ENCODE assay signal across 8 cellular contexts in the genomic region with DNA sequence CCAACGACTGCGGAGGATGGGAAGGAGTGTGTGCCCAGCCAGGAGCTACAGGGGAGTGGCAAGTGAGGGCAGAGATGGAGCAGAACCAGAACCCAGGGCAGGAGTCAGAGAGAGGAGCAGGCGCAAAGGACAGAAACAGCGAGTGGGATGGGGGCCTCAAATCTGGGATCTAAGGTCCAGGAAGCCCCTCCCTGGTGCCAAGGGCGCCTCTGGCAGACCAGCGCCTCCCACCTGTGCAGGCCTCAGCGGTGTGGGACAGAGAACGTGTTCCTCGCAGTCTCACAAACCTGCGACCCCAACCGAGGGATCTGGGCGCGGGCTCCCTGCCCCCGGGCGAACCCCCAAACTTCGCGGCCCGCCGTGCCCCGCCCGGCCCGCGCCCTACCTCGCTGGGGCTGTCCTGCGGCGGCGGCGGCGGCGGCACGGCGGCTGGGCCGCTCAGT. TPM values are rescaled to one million over a fixed set of nuclear protein-coding genes. Genes with fewer than 3 reads are reported as not detected.
A peak's percentile ranks its signal among the peaks of the same experiment; 100 is the strongest.
DNase-seq lines count a peak whose midpoint lies in the region; ATAC-seq and TF ChIP-seq lines count a peak whose summit lies in the region.

No MANE protein-coding gene starts in this region.

- H3F3A ChIP-seq in GM23248 (ENCODE audit: insufficient read depth), result peaks cover 8% of the 10 kb centered on the region

- H3K27me3 Mint-ChIP-seq in activated T-helper 2 cell treated with anti-CD3 and anti-CD28 coated beads, Interferon-gamma antibody, Interleukin-2, Interleukin-4, amounts not matched to agents 10 μg/mL and 5 μg/mL and 100 μg/mL, durations not matched to agents 14 hours and 24 hours and 36 hours (ENCODE audit: low read depth), result no peaks in the 10 kb centered on the region
- peaks cover 10 to 11% of the 10 kb centered on the region in 2 donors for H3K27me3 Mint-ChIP-seq in stimulated activated naive B cell treated with anti-CD40 and anti-IgM and Interleukin-4, amounts not matched to agents 10 μg/mL and 1 μg/mL and 100 μg/mL, for 72 hours

- peak overlapping the region; percentile 64 for H3K27ac Mint-ChIP-seq in activated T-helper 2 cell treated with anti-CD3 and anti-CD28 coated beads, Interferon-gamma antibody, Interleukin-2, Interleukin-4, amounts not matched to agents 10 μg/mL and 5 μg/mL and 100 μg/mL, durations not matched to agents 14 hours and 24 hours and 36 hours
- H3K27ac Mint-ChIP-seq in stimulated activated naive B cell treated with anti-CD40 and anti-IgM and Interleukin-4, amounts not matched to agents 10 μg/mL and 1 μg/mL and 100 μg/mL, for 72 hours, result peak overlapping the region; percentile 47

- peaks cover 5% of the 10 kb centered on the region for H3K4me1 Mint-ChIP-seq in activated T-helper 2 cell treated with anti-CD3 and anti-CD28 coated beads, Interferon-gamma antibody, Interleukin-2, Interleukin-4, amounts not matched to agents 10 μg/mL and 5 μg/mL and 100 μg/mL, durations not matched to agents 14 hours and 24 hours and 36 hours (ENCODE audit: low read depth)
- peaks cover 24 to 33% of the 10 kb centered on the region in 2 donors for H3K4me1 Mint-ChIP-seq in stimulated activated naive B cell treated with anti-CD40 and anti-IgM and Interleukin-4, amounts not matched to agents 10 μg/mL and 1 μg/mL and 100 μg/mL, for 72 hours

- H3K79me2 ChIP-seq in GM23248 (ENCODE audit: insufficient read depth), result peaks cover 27% of the 10 kb centered on the region

- peak overlapping the region; percentile 81 for H3K4me3 Mint-ChIP-seq in activated T-helper 2 cell treated with anti-CD3 and anti-CD28 coated beads, Interferon-gamma antibody, Interleukin-2, Interleukin-4, amounts not matched to agents 10 μg/mL and 5 μg/mL and 100 μg/mL, durations not matched to agents 14 hours and 24 hours and 36 hours (ENCODE audit: low read depth)
- H3K4me3 Mint-ChIP-seq in stimulated activated naive B cell treated with anti-CD40 and anti-IgM and Interleukin-4, amounts not matched to agents 10 μg/mL and 1 μg/mL and 100 μg/mL, for 72 hours, result peak overlapping the region; percentile 78 to 80

- no peak for TF ChIP-seq CTCF in BE2C (IDR thresholded peaks at IDR 0.05; ENCODE audit: low read depth, low read length)

- ATAC-seq in stimulated activated naive B cell treated with anti-CD40 and anti-IgM and Interleukin-4, amounts not matched to agents 10 μg/mL and 1 μg/mL and 100 μg/mL, for 72 hours (replicated peaks), result peak; percentile 70 to 74

- H3K27me3 ChIP-seq in BE2C, result no peaks in the 10 kb centered on the region
- no peaks in the 10 kb centered on the region for H3K27me3 ChIP-seq in GM23248 (replicated peaks; ENCODE audit: insufficient read depth)
- peaks cover 19% of the 10 kb centered on the region for H3K27me3 ChIP-seq in iPS-18a (ENCODE audit: control insufficient read depth, insufficient read depth, low read length)

- no peaks in the 10 kb centered on the region for H4K20me1 ChIP-seq in GM23248 (ENCODE audit: insufficient read depth)

- in situ Hi-C loops in GM23248 (cut with MboI), result no loop called here

- H3K4me2 ChIP-seq in GM23248 (ENCODE audit: unreplicated experiment), result peak overlapping the region; percentile 95

- no peaks in the 10 kb centered on the region for H3K9me2 ChIP-seq in GM23248 (ENCODE audit: insufficient read depth)

- DNase-seq in BE2C, result no peak
- no peak for DNase-seq in GM23248
- DNase-seq in activated T-helper 2 cell treated with anti-CD3 and anti-CD28 coated beads, Interferon-gamma antibody, Interleukin-2, Interleukin-4, amounts not matched to agents 10 μg/mL and 5 μg/mL and 100 μg/mL, durations not matched to agents 14 hours and 24 hours and 36 hours (ENCODE audit: low spot score), result no peak
- DNase-seq in stimulated activated naive B cell treated with anti-CD40 and anti-IgM and Interleukin-4, amounts not matched to agents 10 μg/mL and 1 μg/mL and 100 μg/mL, for 72 hours, result no peak
- DNase-seq in stimulated activated CD4-positive, alpha-beta T cell treated with anti-CD3 and anti-CD28 coated beads, Interleukin-15, amount 100 ng/mL, for 24 hours, result no peak
- DNase-seq in NCI-H774 (lab: John Stamatoyannopoulos, UW), result no peak
- no peak for DNase-seq in NAMALWA (ENCODE audit: low spot score)

- intact Hi-C loops in activated T-helper 2 cell treated with anti-CD3 and anti-CD28 coated beads, Interferon-gamma antibody, Interleukin-2, Interleukin-4, amounts not matched to agents 10 μg/mL and 5 μg/mL and 100 μg/mL, durations not matched to agents 14 hours and 24 hours and 36 hours (cut with micrococcal nuclease), result no loop called here

- H3K36me3 Mint-ChIP-seq in activated T-helper 2 cell treated with anti-CD3 and anti-CD28 coated beads, Interferon-gamma antibody, Interleukin-2, Interleukin-4, amounts not matched to agents 10 μg/mL and 5 μg/mL and 100 μg/mL, durations not matched to agents 14 hours and 24 hours and 36 hours (ENCODE audit: low read depth), result peaks cover 6% of the 10 kb centered on the region
- H3K36me3 Mint-ChIP-seq in stimulated activated naive B cell treated with anti-CD40 and anti-IgM and Interleukin-4, amounts not matched to agents 10 μg/mL and 1 μg/mL and 100 μg/mL, for 72 hours, result peaks cover 1 to 4% of the 10 kb centered on the region in 2 donors

- H3K4me3 ChIP-seq in BE2C (ENCODE audit: low read depth, low read length) (peak overlapping the region; percentile 77), GM23248 (peak overlapping the region; percentile 87), iPS-18a (ENCODE audit: low read length) (peak overlapping the region; percentile 54)

- no peaks in the 10 kb centered on the region for H3K9me3 Mint-ChIP-seq in activated T-helper 2 cell treated with anti-CD3 and anti-CD28 coated beads, Interferon-gamma antibody, Interleukin-2, Interleukin-4, amounts not matched to agents 10 μg/mL and 5 μg/mL and 100 μg/mL, durations not matched to agents 14 hours and 24 hours and 36 hours
- no peaks in the 10 kb centered on the region for H3K9me3 Mint-ChIP-seq in stimulated activated naive B cell treated with anti-CD40 and anti-IgM and Interleukin-4, amounts not matched to agents 10 μg/mL and 1 μg/mL and 100 μg/mL, for 72 hours

- H3K36me3 ChIP-seq in BE2C (no peaks in the 10 kb centered on the region), GM23248 (ENCODE audit: low read depth) (no peaks in the 10 kb centered on the region), iPS-18a (ENCODE audit: control insufficient read depth, low read depth, low read length) (no peaks in the 10 kb centered on the region)

- 8 to 12% methylated on average over 16 to 33 of the region's 33 CpGs for WGBS in GM23248 (ENCODE audit: low coverage in 1 of 2, low lambda C conversion rate in 2 of 2, missing lambda C conversion rate in 2 of 2), 2 experiments

- H3K9ac ChIP-seq in GM23248 (peak overlapping the region; percentile 84), iPS-18a (ENCODE audit: low read length) (no peak overlapping the region)

- H3K4me1 ChIP-seq in BE2C (peaks cover 2% of the 10 kb centered on the region; the same call in 1 of the 2 replicates), GM23248 (ENCODE audit: insufficient read depth) (0 out of 2 replicates have a peak, but pooled peaks cover 6% of the 10 kb centered on the region), iPS-18a (ENCODE audit: control insufficient read depth, low read depth, low read length) (peaks cover 40% of the 10 kb centered on the region)

- H3K27ac ChIP-seq in GM23248, result no peak overlapping the region
- H3K27ac ChIP-seq in iPS-18a (ENCODE audit: low read length), result no peak overlapping the region

- H2AFZ ChIP-seq in GM23248, result peak overlapping the region; percentile 68

- H3K9me3 ChIP-seq in BE2C (no peaks in the 10 kb centered on the region), GM23248 (ENCODE audit: low read depth) (no peaks in the 10 kb centered on the region), iPS-18a (ENCODE audit: control insufficient read depth, low read depth, low read length) (no peaks in the 10 kb centered on the region)

RNA-seq across cellular contexts. Expression of a gene that starts 0.3 kb away (rescaled TPM):
- 237 TPM for polyA plus RNA-seq in BE2C (2012; ENCODE audit: insufficient read depth, insufficient read length, low read depth)
- 71.2 and 91.2 TPM in 2 replicates for total RNA-seq in GM23248 (2014; rRNA removed; shearing (Covaris generic))
- 40.4 and 45.0 TPM in 2 replicates for polyA plus RNA-seq in GM23248 (2016; fragmentation: Nextera tagmentation; extraction: Ambion mirVana)
- 21.1 and 23.8 TPM in 2 replicates for total RNA-seq in activated T-helper 2 cell treated with anti-CD3 and anti-CD28 coated beads, Interferon-gamma antibody, Interleukin-2, Interleukin-4, amounts not matched to agents 10 μg/mL and 5 μg/mL and 100 μg/mL, durations not matched to agents 14 hours and 24 hours and 36 hours

RNA-seq across cellular contexts. Expression of a gene that starts 6.9 kb away (rescaled TPM):
- 33.3 TPM for polyA plus RNA-seq in BE2C (2012; ENCODE audit: insufficient read depth, insufficient read length, low read depth)
- total RNA-seq in GM23248 (2014; rRNA removed; shearing (Covaris generic)), result 60.3 and 60.4 TPM in 2 replicates
- polyA plus RNA-seq in GM23248 (2016; fragmentation: Nextera tagmentation; extraction: Ambion mirVana), result 64.9 and 70.9 TPM in 2 replicates
- total RNA-seq in activated T-helper 2 cell treated with anti-CD3 and anti-CD28 coated beads, Interferon-gamma antibody, Interleukin-2, Interleukin-4, amounts not matched to agents 10 μg/mL and 5 μg/mL and 100 μg/mL, durations not matched to agents 14 hours and 24 hours and 36 hours, result 49.2 and 51.6 TPM in 2 replicates

RNA-seq across cellular contexts. Expression of a gene that starts 7.9 kb away (rescaled TPM):
- polyA plus RNA-seq in BE2C (2012; ENCODE audit: insufficient read depth, insufficient read length, low read depth), result 49.5 TPM
- 33.1 and 37.9 TPM in 2 replicates for total RNA-seq in GM23248 (2014; rRNA removed; shearing (Covaris generic))
- polyA plus RNA-seq in GM23248 (2016; fragmentation: Nextera tagmentation; extraction: Ambion mirVana), result 33.0 and 35.5 TPM in 2 replicates
- total RNA-seq in activated T-helper 2 cell treated with anti-CD3 and anti-CD28 coated beads, Interferon-gamma antibody, Interleukin-2, Interleukin-4, amounts not matched to agents 10 μg/mL and 5 μg/mL and 100 μg/mL, durations not matched to agents 14 hours and 24 hours and 36 hours, result 13.5 and 15.9 TPM in 2 replicates

RNA-seq across cellular contexts. Expression of a gene that starts 11.8 kb away (rescaled TPM):
- 1.0 TPM for polyA plus RNA-seq in BE2C (2012; ENCODE audit: insufficient read depth, insufficient read length, low read depth)
- not detected in 2 replicates for total RNA-seq in GM23248 (2014; rRNA removed; shearing (Covaris generic))
- polyA plus RNA-seq in GM23248 (2016; fragmentation: Nextera tagmentation; extraction: Ambion mirVana), result 0.09 TPM in 1 of 2 replicates, not detected in the other
- not detected in 2 replicates for total RNA-seq in activated T-helper 2 cell treated with anti-CD3 and anti-CD28 coated beads, Interferon-gamma antibody, Interleukin-2, Interleukin-4, amounts not matched to agents 10 μg/mL and 5 μg/mL and 100 μg/mL, durations not matched to agents 14 hours and 24 hours and 36 hours

RNA-seq across cellular contexts. Expression of a gene that starts 16.4 kb away (rescaled TPM):
- polyA plus RNA-seq in BE2C (2012; ENCODE audit: insufficient read depth, insufficient read length, low read depth), result 18.6 TPM
- 66.6 and 73.6 TPM in 2 replicates for total RNA-seq in GM23248 (2014; rRNA removed; shearing (Covaris generic))
- 35.8 and 38.1 TPM in 2 replicates for polyA plus RNA-seq in GM23248 (2016; fragmentation: Nextera tagmentation; extraction: Ambion mirVana)
- 62.8 and 64.6 TPM in 2 replicates for total RNA-seq in activated T-helper 2 cell treated with anti-CD3 and anti-CD28 coated beads, Interferon-gamma antibody, Interleukin-2, Interleukin-4, amounts not matched to agents 10 μg/mL and 5 μg/mL and 100 μg/mL, durations not matched to agents 14 hours and 24 hours and 36 hours
